In genomic region chr12:82567688-82568087, GRCh38 we compare ENCODE assay signal across 23 cellular contexts.
"Had no signal": no experiment of that assay in that cellular context is flagged by ENCODE, and none has a peak within 500 bp of the region (broad histone marks: within the 10 kb centered on the region; RNA-seq: fewer than 3 reads in every experiment).

No MANE protein-coding gene starts in this region.

- DNase-seq: naive thymus-derived CD8-positive, alpha-beta T cell; nephron progenitor cell; nucleus accumbens; pancreas; right cardiac atrium; spleen; stimulated activated CD4-positive, alpha-beta T cell treated with anti-CD3 and anti-CD28 coated beads, Interleukin-12 subunit alpha, Interleukin-12 subunit beta, amount 100 ng/mL, for 4 hours; stimulated activated CD4-positive, alpha-beta T cell treated with anti-CD3 and anti-CD28 coated beads, Interleukin-1b, Interleukin-23, amount 100 ng/mL, for 48 hours; stimulated activated CD4-positive, alpha-beta T cell treated with anti-CD3 and anti-CD28 coated beads, Interleukin-4, amount 100 ng/mL, for 1 hour; stimulated activated CD4-positive, alpha-beta T cell treated with anti-CD3 and anti-CD28 coated beads, Interleukin-4, amount 100 ng/mL, for 4 hours; stimulated activated CD8-positive, alpha-beta memory T cell treated with anti-CD3 and anti-CD28 coated beads, Interleukin-4, amount 100 ng/mL, for 48 hours; stimulated activated naive CD4-positive, alpha-beta T cell; stimulated activated naive CD8-positive, alpha-beta T cell treated with anti-CD3 and anti-CD28 coated beads, Interleukin-15, amount 100 ng/mL, for 72 hours; stimulated activated naive CD8-positive, alpha-beta T cell treated with anti-CD3 and anti-CD28 coated beads, Interleukin-15, Interleukin-2, amounts not matched to agents 100 U/mL and 50 U/mL, for 24 hours; substantia nigra; testis; tibial artery; transverse colon; upper lobe of right lung; uterus had no signal

- ATAC-seq: naive thymus-derived CD8-positive, alpha-beta T cell; natural killer cell treated with Interleukin-12 subunit alpha and Interleukin-12 subunit beta and Interleukin-15 and Interleukin-18, amount 100 ng/mL, for 72 hours; pancreas; right cardiac atrium; sciatic nerve; stimulated activated memory B cell treated with anti-CD40 and anti-IgM and Interleukin-4, amounts not matched to agents 10 μg/mL and 1 μg/mL and 100 μg/mL, for 72 hours; stimulated activated naive CD8-positive, alpha-beta T cell treated with anti-CD3 and anti-CD28 coated beads, Interleukin-15, amount 100 ng/mL, for 72 hours; stimulated activated naive CD8-positive, alpha-beta T cell treated with anti-CD3 and anti-CD28 coated beads, Interleukin-15, Interleukin-2, amounts not matched to agents 100 U/mL and 50 U/mL, for 24 hours; upper lobe of right lung had no signal
